9 cellular contexts compared by ENCODE assay signal in genomic region chr7:21253740-21254687, GRCh38.
DNase-seq lines count a peak whose midpoint lies in the region; ATAC-seq, FAIRE-seq and TF ChIP-seq lines count a peak whose summit lies in the region.
"Had no signal": no experiment of that assay in that cellular context is flagged by ENCODE, and none has a peak within 500 bp of the region (broad histone marks: within the 10 kb centered on the region; RNA-seq: fewer than 3 reads in every experiment).

No MANE protein-coding gene starts in this region.

- CTCF ChIA-PET in GM10248 (lab: Yijun Ruan, JAX), result interaction anchor here (0.8 to 5.5 kb wide), 16 partner anchors 9 to 1540 kb away, joined by 3 to 31 read pairs (median 5); partner anchors contain the start of gene SP4
- CTCF ChIA-PET in PC-9 (lab: Charles Lee), result interaction anchor here (0.9 to 1.5 kb wide), 2 partner anchors 513 to 1540 kb away, joined by 3 to 6 read pairs; no protein-coding TSS in a partner anchor

- FAIRE-seq in small intestine (lab: Jason Lieb, UNC), result no peak

- H2AFZ ChIP-seq in Karpas-422 (ENCODE audit: low read length), result no peak overlapping the region
- no peak overlapping the region for H2AFZ ChIP-seq in PC-9

- intact Hi-C loops in PC-9 (cut with micrococcal nuclease; ENCODE audit: unreplicated experiment), result no loop called here

- no peaks in the 10 kb centered on the region for H3K79me2 ChIP-seq in Karpas-422 (ENCODE audit: low read length)
- H3K79me2 ChIP-seq in PC-9 (ENCODE audit: low read depth), result no peaks in the 10 kb centered on the region

- H3K36me3 ChIP-seq in Karpas-422 (ENCODE audit: insufficient read depth, low read length) (no peaks in the 10 kb centered on the region), PC-9 (ENCODE audit: low read depth) (no peaks in the 10 kb centered on the region), small intestine (ENCODE audit: control insufficient read depth in 2 of 2, insufficient read depth in 2 of 2, low read length in 2 of 2) (no peaks in the 10 kb centered on the region)

- no peaks in the 10 kb centered on the region for H3K4me1 ChIP-seq in Karpas-422 (ENCODE audit: low read length)
- H3K4me1 ChIP-seq in PC-9 (replicated peaks; ENCODE audit: insufficient read depth), result no peaks in the 10 kb centered on the region
- no peaks in the 10 kb centered on the region for H3K4me1 ChIP-seq in small intestine (ENCODE audit: control insufficient read depth in 2 of 2, insufficient read depth in 1 of 2, low read depth in 1 of 2, low read length in 1 of 2)

- no peaks in the 10 kb centered on the region for H3F3A ChIP-seq in PC-9 (ENCODE audit: insufficient read depth, low read depth)

- H3K27me3 ChIP-seq in Karpas-422 (ENCODE audit: low read length) (no peaks in the 10 kb centered on the region), PC-9 (ENCODE audit: insufficient read depth, low read depth) (no peaks in the 10 kb centered on the region), small intestine (ENCODE audit: control insufficient read depth in 2 of 2, insufficient read depth in 2 of 2, low read length in 2 of 2) (peaks cover 0 to 2% of the 10 kb centered on the region in 2 donors)

- H4K20me1 ChIP-seq in Karpas-422 (ENCODE audit: insufficient read depth, low read depth, low read length), result no peaks in the 10 kb centered on the region
- H4K20me1 ChIP-seq in PC-9 (ENCODE audit: insufficient read depth), result no peaks in the 10 kb centered on the region

- DNase-seq in GM10248 (ENCODE audit: extremely low spot score) (peak; percentile 33), Karpas-422 (peak; percentile 63), PC-9 (peak in 1 of 2 experiments; percentile 8), hypothalamus (lab: John Stamatoyannopoulos, UW) (peak in 30 of 51 donors; percentile 0 to 59 (median 17)), small intestine (peak; percentile 53)
- DNase-seq in activated naive CD4-positive, alpha-beta T cell treated with anti-CD3 and anti-CD28 coated beads, Interleukin-2, amount 50 U/mL, for 72 hours (ENCODE audit: low spot score in 2 of 2), result peak in 1 of 2 donors; percentile 5

- 14 to 17% (median 16%) methylated on average over 18 of the region's 18 CpGs for WGBS in small intestine, 3 donors

- no peak overlapping the region for H3K9ac ChIP-seq in Karpas-422 (ENCODE audit: low read length)

- no peaks in the 10 kb centered on the region for H3K36me3 Mint-ChIP-seq in activated naive CD4-positive, alpha-beta T cell treated with anti-CD3 and anti-CD28 coated beads, Interleukin-2, amount 50 U/mL, for 72 hours

- TF ChIP-seq CTCF in 22Rv1 (IDR thresholded peaks at IDR 0.05) (peak; percentile 96), GM10248 (IDR thresholded peaks at IDR 0.05; ENCODE audit: control extremely low read depth, extremely low read depth, low read depth, missing control alignments) (peak; percentile 58), PC-9 (conservative IDR thresholded peaks at IDR 0.05) (peak; percentile 67)

- peak; percentile 34 to 53 for ATAC-seq in activated naive CD4-positive, alpha-beta T cell treated with anti-CD3 and anti-CD28 coated beads, Interleukin-2, amount 50 U/mL, for 72 hours
- ATAC-seq in HG02840 (IDR thresholded peaks at IDR 0.05; ENCODE audit: low FRiP score, unreplicated experiment), result no peak

- POLR2A ChIA-PET in GM10248 (lab: Yijun Ruan, JAX), result no interaction called here
- POLR2A ChIA-PET in PC-9 (lab: Charles Lee; ENCODE audit: unreplicated experiment), result no interaction called here

- H3K9me2 ChIP-seq in Karpas-422 (replicated peaks; ENCODE audit: insufficient read depth, low read length) (no peaks in the 10 kb centered on the region), PC-9 (ENCODE audit: insufficient read depth) (no peaks in the 10 kb centered on the region)

- BruUV-seq in PC-9 (replicated peaks; lab: Mats Ljungman, UMichigan), result no TSS peak

- H3K4me2 ChIP-seq in Karpas-422 (ENCODE audit: low read depth, low read length, poor library complexity, severe bottlenecking) (no peak overlapping the region), PC-9 (no peak overlapping the region)

- H3K9me3 Mint-ChIP-seq in activated naive CD4-positive, alpha-beta T cell treated with anti-CD3 and anti-CD28 coated beads, Interleukin-2, amount 50 U/mL, for 72 hours, result no peaks in the 10 kb centered on the region

- H3K9me3 ChIP-seq in Karpas-422 (ENCODE audit: low read length), result no peaks in the 10 kb centered on the region
- no peaks in the 10 kb centered on the region for H3K9me3 ChIP-seq in PC-9 (ENCODE audit: insufficient read depth, low read depth)
- no peaks in the 10 kb centered on the region for H3K9me3 ChIP-seq in small intestine (ENCODE audit: control insufficient read depth, low read depth)

- H3K4me3 ChIP-seq in Karpas-422 (ENCODE audit: low read length) (no peak overlapping the region), PC-9 (no peak overlapping the region), small intestine (ENCODE audit: low read depth in 1 of 2, low read length in 2 of 2) (no peak overlapping the region)
- H3K4me3 ChIP-seq: skin epidermis had no signal

- H3K27ac ChIP-seq in 22Rv1, result no peak overlapping the region
- H3K27ac ChIP-seq in Karpas-422 (ENCODE audit: low read length), result no peak overlapping the region
- H3K27ac ChIP-seq in PC-9, result no peak overlapping the region
- H3K27ac ChIP-seq in small intestine (ENCODE audit: low read depth in 1 of 2, low read length in 1 of 2), result no peak overlapping the region
- H3K27ac ChIP-seq: skin epidermis had no signal

- H3K27ac Mint-ChIP-seq in activated naive CD4-positive, alpha-beta T cell treated with anti-CD3 and anti-CD28 coated beads, Interleukin-2, amount 50 U/mL, for 72 hours, result no peak overlapping the region
